In genomic region chr18:76494181-76494540, GRCh38 we compare ENCODE assay signal across 8 cellular contexts. TPM values are rescaled to one million over a fixed set of nuclear protein-coding genes. Genes with fewer than 3 reads are reported as not detected.
DNase-seq lines count a peak whose midpoint lies in the region; ATAC-seq and TF ChIP-seq lines count a peak whose summit lies in the region.

No MANE protein-coding gene starts in this region.

- peaks cover 12% of the 10 kb centered on the region; the same call in 1 of the 2 replicates for H3K79me2 ChIP-seq in Loucy (ENCODE audit: insufficient read depth, low read length)

- H3K27ac ChIP-seq in heart right ventricle: peak overlapping the region in 8 of 10 donors; percentile 67 to 89 (median 82)

- no peak for ATAC-seq in heart right ventricle
- peak; percentile 20 for ATAC-seq in sciatic nerve
- ATAC-seq in GM18909 (IDR thresholded peaks at IDR 0.05; ENCODE audit: poor library complexity, unreplicated experiment): no peak
- no peak for ATAC-seq in HG03439 (IDR thresholded peaks at IDR 0.05; ENCODE audit: unreplicated experiment)
- ATAC-seq in HG02610 (IDR thresholded peaks at IDR 0.05; ENCODE audit: unreplicated experiment): no peak

- TF ChIP-seq CTCF in Loucy (conservative IDR thresholded peaks at IDR 0.05; ENCODE audit: low read length): no peak
- TF ChIP-seq CTCF in heart right ventricle (IDR thresholded peaks at IDR 0.05): no peak

- H4K20me1 ChIP-seq in Loucy (ENCODE audit: insufficient read depth, low read length, poor library complexity, severe bottlenecking): no peaks in the 10 kb centered on the region

- peak; percentile 56 for DNase-seq in EH (ENCODE audit: low read depth)
- DNase-seq in activated T-helper 1 cell treated with anti-CD3 and anti-CD28 coated beads, Interleukin-12 subunit alpha, Interleukin-12 subunit beta, Interleukin-2, Interleukin-4 antibody, amounts not matched to agents 30 ng/mL and 10 ng/mL and 1 ng/mL, durations not matched to agents 14 hours and 24 hours and 36 hours (ENCODE audit: low spot score): no peak
- DNase-seq in heart right ventricle: peak in 1 of 2 donors; percentile 37
- peak; percentile 76 for DNase-seq in sciatic nerve (ENCODE audit: low spot score)

- peak overlapping the region; percentile 78 for H3K4me2 ChIP-seq in Loucy (ENCODE audit: low read depth, low read length, poor library complexity, severe bottlenecking)

- H3K36me3 Mint-ChIP-seq in activated T-helper 1 cell treated with anti-CD3 and anti-CD28 coated beads, Interleukin-12 subunit alpha, Interleukin-12 subunit beta, Interleukin-2, Interleukin-4 antibody, amounts not matched to agents 30 ng/mL and 10 ng/mL and 1 ng/mL, durations not matched to agents 14 hours and 24 hours and 36 hours (ENCODE audit: low read depth): peaks cover 2% of the 10 kb centered on the region

- intact Hi-C loops in activated T-helper 1 cell treated with anti-CD3 and anti-CD28 coated beads, Interleukin-12 subunit alpha, Interleukin-12 subunit beta, Interleukin-2, Interleukin-4 antibody, amounts not matched to agents 30 ng/mL and 10 ng/mL and 1 ng/mL, durations not matched to agents 14 hours and 24 hours and 36 hours (cut with micrococcal nuclease): loop anchor here (5.0 to 10.0 kb wide), 2 partner anchors 571 to 1997 kb away; partner anchors contain the start of gene CNDP2
- intact Hi-C loops in heart right ventricle (cut with DNase I): loop anchor here in 6 of 10 donors (5.0 to 10.0 kb wide), 8 partner anchors 42 to 203 kb away; no protein-coding TSS in a partner anchor
- intact Hi-C loops in sciatic nerve (cut with DNase I): no loop called here

- H3F3A ChIP-seq in Loucy (ENCODE audit: low read depth): peaks cover 4% of the 10 kb centered on the region; the same call in 1 of the 2 replicates

- H3K4me1 ChIP-seq in Loucy (ENCODE audit: insufficient read depth, low read length, poor library complexity, severe bottlenecking): peaks cover 6% of the 10 kb centered on the region
- H3K4me1 ChIP-seq in heart right ventricle: peaks cover 4 to 51% (median 27%) of the 10 kb centered on the region in 9 donors

- H3K4me1 Mint-ChIP-seq in activated T-helper 1 cell treated with anti-CD3 and anti-CD28 coated beads, Interleukin-12 subunit alpha, Interleukin-12 subunit beta, Interleukin-2, Interleukin-4 antibody, amounts not matched to agents 30 ng/mL and 10 ng/mL and 1 ng/mL, durations not matched to agents 14 hours and 24 hours and 36 hours (ENCODE audit: low read depth): peaks cover 37% of the 10 kb centered on the region

- peak overlapping the region; percentile 69 for H3K9ac ChIP-seq in Loucy (ENCODE audit: low read depth, low read length, poor library complexity, severe bottlenecking)

- H3K9me3 Mint-ChIP-seq in activated T-helper 1 cell treated with anti-CD3 and anti-CD28 coated beads, Interleukin-12 subunit alpha, Interleukin-12 subunit beta, Interleukin-2, Interleukin-4 antibody, amounts not matched to agents 30 ng/mL and 10 ng/mL and 1 ng/mL, durations not matched to agents 14 hours and 24 hours and 36 hours: no peaks in the 10 kb centered on the region

- H3K27me3 ChIP-seq in Loucy (ENCODE audit: insufficient read depth, low read length, poor library complexity, severe bottlenecking) (no peaks in the 10 kb centered on the region), heart right ventricle (no peaks in the 10 kb centered on the region)

- H3K4me3 ChIP-seq in Loucy (ENCODE audit: low read length, poor library complexity, severe bottlenecking) (peak overlapping the region; percentile 85), heart right ventricle (peak overlapping the region; percentile 54 to 94 (median 78))

- H3K9me2 ChIP-seq in Loucy (replicated peaks; ENCODE audit: low read depth, low read length): no peaks in the 10 kb centered on the region

- H3K36me3 ChIP-seq in Loucy (ENCODE audit: insufficient read depth, low read length) (no peaks in the 10 kb centered on the region), heart right ventricle (no peaks in the 10 kb centered on the region)

- H3K27ac Mint-ChIP-seq in activated T-helper 1 cell treated with anti-CD3 and anti-CD28 coated beads, Interleukin-12 subunit alpha, Interleukin-12 subunit beta, Interleukin-2, Interleukin-4 antibody, amounts not matched to agents 30 ng/mL and 10 ng/mL and 1 ng/mL, durations not matched to agents 14 hours and 24 hours and 36 hours: peak overlapping the region; percentile 65

- peak overlapping the region; percentile 96 for H3K4me3 Mint-ChIP-seq in activated T-helper 1 cell treated with anti-CD3 and anti-CD28 coated beads, Interleukin-12 subunit alpha, Interleukin-12 subunit beta, Interleukin-2, Interleukin-4 antibody, amounts not matched to agents 30 ng/mL and 10 ng/mL and 1 ng/mL, durations not matched to agents 14 hours and 24 hours and 36 hours

- peak overlapping the region; percentile 93 for H2AFZ ChIP-seq in Loucy (ENCODE audit: low read length)

- H3K9me3 ChIP-seq in Loucy (ENCODE audit: insufficient read depth, low read depth, low read length): no peaks in the 10 kb centered on the region
- H3K9me3 ChIP-seq in heart right ventricle: no peaks in the 10 kb centered on the region

- H3K27me3 Mint-ChIP-seq in activated T-helper 1 cell treated with anti-CD3 and anti-CD28 coated beads, Interleukin-12 subunit alpha, Interleukin-12 subunit beta, Interleukin-2, Interleukin-4 antibody, amounts not matched to agents 30 ng/mL and 10 ng/mL and 1 ng/mL, durations not matched to agents 14 hours and 24 hours and 36 hours (ENCODE audit: insufficient read depth): peaks cover 75% of the 10 kb centered on the region

- WGBS in heart right ventricle, 2 donors: 0% methylated on average over 21 of the region's 21 CpGs

RNA-seq across cellular contexts. Expression of gene ZNF516, which starts 0.9 kb away (rescaled TPM):
- total RNA-seq in activated T-helper 1 cell treated with anti-CD3 and anti-CD28 coated beads, Interleukin-12 subunit alpha, Interleukin-12 subunit beta, Interleukin-2, Interleukin-4 antibody, amounts not matched to agents 30 ng/mL and 10 ng/mL and 1 ng/mL, durations not matched to agents 14 hours and 24 hours and 36 hours: 1.3 and 2.0 TPM in 2 replicates
- 10 to 100 TPM; 13.4 to 24.8 (median 19.0) TPM for total RNA-seq in heart right ventricle
- 1 to 10 TPM; 2.6 to 8.2 TPM for polyA plus RNA-seq in heart right ventricle
- total RNA-seq in sciatic nerve: 53.5 TPM
